ENCODE assay signal across 14 cellular contexts in the genomic region with DNA sequence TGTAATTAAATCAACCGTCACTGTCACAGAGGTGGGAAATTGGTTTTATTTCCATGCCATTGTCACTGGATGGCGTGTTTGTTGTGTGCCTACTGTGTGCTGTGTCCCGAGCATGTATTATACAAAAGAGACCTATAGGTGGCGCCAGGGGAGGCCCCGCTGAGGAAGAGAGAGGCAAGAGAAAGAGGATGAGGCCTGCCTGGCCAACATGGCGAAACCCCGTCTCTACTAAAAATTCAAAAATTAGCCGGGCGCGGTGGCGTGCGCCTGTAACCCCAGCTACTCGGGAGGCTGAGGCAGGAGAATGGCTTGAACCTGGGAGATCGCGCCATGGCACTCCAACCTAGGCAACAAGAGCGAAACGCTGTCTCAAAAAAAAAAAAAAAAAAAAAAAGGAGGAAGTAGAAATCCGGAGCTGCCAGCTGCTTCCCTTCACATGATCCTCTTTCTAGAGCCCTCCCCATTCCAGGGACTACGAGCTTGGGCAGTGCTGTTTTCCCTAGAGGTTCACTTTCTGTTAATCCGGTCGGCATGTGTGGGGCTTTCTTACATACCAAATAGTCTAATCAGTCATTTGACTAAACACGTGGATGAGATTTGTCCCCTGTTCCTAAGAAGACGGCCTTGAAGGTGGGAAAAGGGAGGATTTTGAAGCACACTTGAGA. TPM values are rescaled to one million over a fixed set of nuclear protein-coding genes. Genes with fewer than 3 reads are reported as not detected.
DNase-seq lines count a peak whose midpoint lies in the region; ATAC-seq and TF ChIP-seq lines count a peak whose summit lies in the region.
"Had no signal": no experiment of that assay in that cellular context is flagged by ENCODE, and none has a peak within 500 bp of the region (broad histone marks: within the 10 kb centered on the region; RNA-seq: fewer than 3 reads in every experiment).

No MANE protein-coding gene starts in this region.

- peaks cover 0 to 2% (median 0%) of the 10 kb centered on the region in 7 donors for H3K9me3 Mint-ChIP-seq in naive B cell
- H3K9me3 Mint-ChIP-seq: activated naive CD4-positive, alpha-beta T cell treated with anti-CD3 and anti-CD28 coated beads, Interleukin-2, amount 50 U/mL, for 72 hours had no signal

- no peaks in the 10 kb centered on the region for H4K20me1 ChIP-seq in SK-N-SH (ENCODE audit: insufficient read depth)

- H3F3A ChIP-seq in SK-N-SH (replicated peaks; ENCODE audit: insufficient read depth), result no peaks in the 10 kb centered on the region

- POLR2A ChIA-PET in SK-N-SH (lab: Yijun Ruan, JAX), result no interaction called here

- no peak overlapping the region for H2AFZ ChIP-seq in SK-N-SH (ENCODE audit: low read depth)
- H2AFZ ChIP-seq: PC-9 had no signal

- no peak overlapping the region for H3K4me3 ChIP-seq in SK-N-SH (ENCODE audit: low read depth in 2 of 2, low read length in 1 of 2)
- H3K4me3 ChIP-seq: PC-9, suprapubic skin had no signal

- no peaks in the 10 kb centered on the region for H3K36me3 Mint-ChIP-seq in naive B cell
- H3K36me3 Mint-ChIP-seq: activated CD8-positive, alpha-beta memory T cell treated with anti-CD3 and anti-CD28 coated beads, Interleukin-2, amount 10 ng/mL, durations not matched to agents 7 days and 5 days; activated naive CD4-positive, alpha-beta T cell treated with anti-CD3 and anti-CD28 coated beads, Interleukin-2, amount 50 U/mL, for 72 hours had no signal

- peaks cover 4 to 19% (median 18%) of the 10 kb centered on the region in 3 donors for H3K4me1 Mint-ChIP-seq in naive B cell

- 88% methylated on average over 23 of the region's 23 CpGs for WGBS in SK-N-SH (ENCODE audit: low lambda C conversion rate)

- TF ChIP-seq CTCF in GM12874 (IDR thresholded peaks at IDR 0.05; ENCODE audit: insufficient read depth, low read depth, low read length) (peak; percentile 27; the same call in 1 of the 2 replicates), SK-N-SH (IDR thresholded peaks at IDR 0.05) (no peak)

- H3K27me3 Mint-ChIP-seq in naive B cell, result peaks cover 0 to 7% (median 5%) of the 10 kb centered on the region in 3 donors

- no peak overlapping the region for H3K9ac ChIP-seq in SK-N-SH

- ATAC-seq in naive B cell (ENCODE audit: low read depth in 2 of 2) (peak; percentile 43 to 68), HG03457 (IDR thresholded peaks at IDR 0.05; ENCODE audit: unreplicated experiment) (no peak)
- ATAC-seq: activated CD8-positive, alpha-beta memory T cell treated with anti-CD3 and anti-CD28 coated beads, Interleukin-2, amount 10 ng/mL, durations not matched to agents 7 days and 5 days; activated naive CD4-positive, alpha-beta T cell treated with anti-CD3 and anti-CD28 coated beads, Interleukin-2, amount 50 U/mL, for 72 hours had no signal

- peak overlapping the region; percentile 76 for H3K27ac ChIP-seq in angular gyrus (ENCODE audit: low read depth, low read length)
- H3K27ac ChIP-seq in SK-N-SH (ENCODE audit: low read depth in 2 of 2, low read length in 1 of 2), result no peak overlapping the region
- H3K27ac ChIP-seq: PC-9, suprapubic skin had no signal

- DNase-seq in MV-4-11 (lab: John Stamatoyannopoulos, UW), result peak; percentile 71
- DNase-seq in naive B cell, result peak; percentile 6
- DNase-seq in SK-N-SH, result no peak
- no peak for DNase-seq in activated naive CD4-positive, alpha-beta T cell treated with Interleukin-2 at 50 U/mL for 16 hours
- DNase-seq: activated CD8-positive, alpha-beta memory T cell treated with anti-CD3 and anti-CD28 coated beads, Interleukin-2, amount 10 ng/mL, durations not matched to agents 7 days and 5 days; kidney; NCI-H1436; PC-9; T1000 had no signal

- peaks cover 3% of the 10 kb centered on the region; the same call in 1 of the 2 replicates for H3K27me3 ChIP-seq in SK-N-SH (ENCODE audit: insufficient read depth)
- H3K27me3 ChIP-seq: suprapubic skin had no signal

- H3K4me2 ChIP-seq in SK-N-SH, result no peak overlapping the region
- H3K4me2 ChIP-seq: PC-9 had no signal

- no peaks in the 10 kb centered on the region for H3K79me2 ChIP-seq in SK-N-SH (ENCODE audit: insufficient read depth)

- H3K36me3 ChIP-seq in SK-N-SH (replicated peaks in 1 of 2; ENCODE audit: control insufficient read depth in 1 of 2, insufficient read depth in 2 of 2, low read length in 1 of 2), result no peaks in the 10 kb centered on the region
- H3K36me3 ChIP-seq: suprapubic skin had no signal

- no peak for TF ChIP-seq RAD21 in SK-N-SH (IDR thresholded peaks at IDR 0.05; ENCODE audit: low read length)

- H3K27ac Mint-ChIP-seq in naive B cell, result peak overlapping the region in 2 of 6 donors; percentile 60 to 86
- H3K27ac Mint-ChIP-seq: activated CD8-positive, alpha-beta memory T cell treated with anti-CD3 and anti-CD28 coated beads, Interleukin-2, amount 10 ng/mL, durations not matched to agents 7 days and 5 days had no signal

- no peak for TF ChIP-seq EP300 in SK-N-SH (IDR thresholded peaks at IDR 0.05; ENCODE audit: borderline replicate concordance in 1 of 2, low read depth in 1 of 2, low read length in 1 of 2)

- H3K9me3 ChIP-seq in SK-N-SH, result no peaks in the 10 kb centered on the region
- H3K9me3 ChIP-seq: suprapubic skin had no signal

- H3K4me1 ChIP-seq in SK-N-SH (ENCODE audit: control insufficient read depth in 1 of 2, insufficient read depth in 2 of 2, low read depth in 1 of 2, low read length in 1 of 2), result peaks cover 2 to 7% of the 10 kb centered on the region in 2 experiments; a peak in 2 of 4 replicates
- H3K4me1 ChIP-seq: suprapubic skin had no signal

- H3K4me3 Mint-ChIP-seq in naive B cell, result peak overlapping the region in 4 of 8 donors; percentile 24 to 54 (median 46)
- H3K4me3 Mint-ChIP-seq: activated CD8-positive, alpha-beta memory T cell treated with anti-CD3 and anti-CD28 coated beads, Interleukin-2, amount 10 ng/mL, durations not matched to agents 7 days and 5 days had no signal

- H3K9me2 ChIP-seq in SK-N-SH, result no peaks in the 10 kb centered on the region

- CTCF ChIA-PET in SK-N-SH (lab: Yijun Ruan, JAX), result interaction anchor here (9.6 kb wide), 1 partner anchor 73 kb away, joined by 198 read pairs; no protein-coding TSS in a partner anchor

TF ChIP-seq in SK-N-SH, 30 proteins besides CTCF, POLR2A, EP300 and RAD21:
- TF ChIP-seq FOSL2 (IDR thresholded peaks at IDR 0.05; ENCODE audit: borderline replicate concordance, low read depth) (no peak), MXI1 (IDR thresholded peaks at IDR 0.05; ENCODE audit: low read depth, low read length) (no peak), TCF12 (IDR thresholded peaks at IDR 0.05) (no peak), YY1 (IDR thresholded peaks at IDR 0.05; ENCODE audit: low read depth) (no peak), RXRA (IDR thresholded peaks at IDR 0.05; ENCODE audit: borderline replicate concordance, low read depth) (no peak), TEAD4 (IDR thresholded peaks at IDR 0.05; ENCODE audit: borderline replicate concordance, insufficient read depth) (no peak), NFIC (IDR thresholded peaks at IDR 0.05; ENCODE audit: borderline replicate concordance) (no peak), MEF2A (IDR thresholded peaks at IDR 0.05; ENCODE audit: borderline replicate concordance, low read depth) (no peak), RFX5 (IDR thresholded peaks at IDR 0.05; ENCODE audit: low read length) (no peak), RCOR1 (IDR thresholded peaks at IDR 0.05; ENCODE audit: low read length) (no peak), GABPA (IDR thresholded peaks at IDR 0.05; ENCODE audit: low read depth) (no peak), CHD2 (IDR thresholded peaks at IDR 0.05; ENCODE audit: low read length, partially characterized antibody) (no peak)
- TF ChIP-seq, protein P1, sequence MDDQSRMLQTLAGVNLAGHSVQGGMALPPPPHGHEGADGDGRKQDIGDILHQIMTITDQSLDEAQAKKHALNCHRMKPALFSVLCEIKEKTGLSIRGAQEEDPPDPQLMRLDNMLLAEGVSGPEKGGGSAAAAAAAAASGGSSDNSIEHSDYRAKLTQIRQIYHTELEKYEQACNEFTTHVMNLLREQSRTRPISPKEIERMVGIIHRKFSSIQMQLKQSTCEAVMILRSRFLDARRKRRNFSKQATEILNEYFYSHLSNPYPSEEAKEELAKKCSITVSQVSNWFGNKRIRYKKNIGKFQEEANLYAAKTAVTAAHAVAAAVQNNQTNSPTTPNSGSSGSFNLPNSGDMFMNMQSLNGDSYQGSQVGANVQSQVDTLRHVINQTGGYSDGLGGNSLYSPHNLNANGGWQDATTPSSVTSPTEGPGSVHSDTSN (IDR thresholded peaks at IDR 0.05), result no peak
- TF ChIP-seq, protein P2, sequence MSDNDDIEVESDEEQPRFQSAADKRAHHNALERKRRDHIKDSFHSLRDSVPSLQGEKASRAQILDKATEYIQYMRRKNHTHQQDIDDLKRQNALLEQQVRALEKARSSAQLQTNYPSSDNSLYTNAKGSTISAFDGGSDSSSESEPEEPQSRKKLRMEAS (IDR thresholded peaks at IDR 0.05; ENCODE audit: low read depth), result no peak
- TF ChIP-seq, protein P3, sequence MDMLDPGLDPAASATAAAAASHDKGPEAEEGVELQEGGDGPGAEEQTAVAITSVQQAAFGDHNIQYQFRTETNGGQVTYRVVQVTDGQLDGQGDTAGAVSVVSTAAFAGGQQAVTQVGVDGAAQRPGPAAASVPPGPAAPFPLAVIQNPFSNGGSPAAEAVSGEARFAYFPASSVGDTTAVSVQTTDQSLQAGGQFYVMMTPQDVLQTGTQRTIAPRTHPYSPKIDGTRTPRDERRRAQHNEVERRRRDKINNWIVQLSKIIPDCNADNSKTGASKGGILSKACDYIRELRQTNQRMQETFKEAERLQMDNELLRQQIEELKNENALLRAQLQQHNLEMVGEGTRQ (IDR thresholded peaks at IDR 0.05; ENCODE audit: borderline replicate concordance, low read depth, low read length), result no peak

RNA-seq across cellular contexts. Expression of a gene that starts 6.4 kb away (rescaled TPM):
- not detected for polyA plus RNA-seq in naive B cell (ENCODE audit: low read depth in 6 of 6)
- polyA plus RNA-seq in SK-N-SH (2012; rRNA removed), result not detected in 2 replicates
- polyA plus RNA-seq in SK-N-SH (2012; cell fraction: cytosol; rRNA removed), result not detected in 2 replicates
- not detected in 2 replicates for polyA plus RNA-seq in SK-N-SH (2012; cell fraction: nucleus; rRNA removed)

Comparison
In these comparisons a context has a peak if more than half of its experiments do, and no peak if none do; other contexts are left out.
1. DNase-seq: peak in MV-4-11 (single experiment) and naive B cell (single experiment); none in SK-N-SH (single experiment) and activated naive CD4-positive, alpha-beta T cell treated with Interleukin-2 at 50 U/mL for 16 hours (single experiment).